15 cellular contexts compared by ENCODE assay signal in the genomic region with DNA sequence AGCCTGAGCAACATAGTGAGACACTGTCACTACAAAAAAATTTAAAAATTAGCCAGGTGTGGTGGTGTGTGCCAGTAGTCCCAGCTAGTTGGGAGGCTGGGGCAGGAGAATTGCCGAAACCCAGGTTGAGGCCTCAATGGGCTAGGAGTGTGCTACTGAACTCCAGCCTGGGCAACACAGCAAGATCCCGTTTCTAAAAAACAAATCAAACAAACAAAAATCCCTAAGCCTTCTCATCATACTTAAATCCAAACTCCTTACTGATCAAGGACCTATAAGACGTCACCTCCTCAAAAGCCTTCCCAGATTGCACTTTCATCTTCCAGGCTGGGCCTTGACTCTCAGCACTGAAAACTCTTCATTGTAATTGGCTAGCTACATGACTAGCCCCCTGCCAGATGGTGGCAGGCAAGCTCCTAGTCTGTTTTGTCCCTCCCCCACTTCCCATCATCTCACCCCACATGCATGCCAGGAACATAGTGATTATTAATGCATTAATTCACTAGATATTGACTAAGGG. TPM values are rescaled to one million over a fixed set of nuclear protein-coding genes. Genes with fewer than 3 reads are reported as not detected.
DNase-seq lines count a peak whose midpoint lies in the region; ATAC-seq and TF ChIP-seq lines count a peak whose summit lies in the region.
"Had no signal": no experiment of that assay in that cellular context is flagged by ENCODE, and none has a peak within 500 bp of the region (broad histone marks: within the 10 kb centered on the region; RNA-seq: fewer than 3 reads in every experiment).

No MANE protein-coding gene starts in this region.

- H3K4me3 ChIP-seq in OCI-LY3 (ENCODE audit: low read length), result no peak overlapping the region
- H3K4me3 ChIP-seq: heart right ventricle had no signal

- TF ChIP-seq CTCF in OCI-LY3 (IDR thresholded peaks at IDR 0.05; ENCODE audit: low read depth, low read length), result peak; percentile 28
- TF ChIP-seq CTCF in GM10248 (IDR thresholded peaks at IDR 0.05; ENCODE audit: control extremely low read depth, extremely low read depth, low read depth, missing control alignments), result no peak

- H3K36me3 Mint-ChIP-seq in activated CD4-positive, alpha-beta memory T cell treated with anti-CD3 and anti-CD28 coated beads for 36 hours, result no peaks in the 10 kb centered on the region
- no peaks in the 10 kb centered on the region for H3K36me3 Mint-ChIP-seq in activated CD4-positive, alpha-beta memory T cell treated with anti-CD3 and anti-CD28 coated beads, Interleukin-2, amount 10 ng/mL, durations not matched to agents 7 days and 5 days (ENCODE audit: low read depth)
- peaks cover 21% of the 10 kb centered on the region for H3K36me3 Mint-ChIP-seq in effector memory CD8-positive, alpha-beta T cell (ENCODE audit: insufficient read depth)
- H3K36me3 Mint-ChIP-seq in stimulated activated effector memory CD8-positive, alpha-beta T cell treated with anti-CD3 and anti-CD28 coated beads, Interleukin-12 subunit alpha, Interleukin-12 subunit beta, amount 100 ng/mL, for 72 hours, result peaks cover 12% of the 10 kb centered on the region

- no peaks in the 10 kb centered on the region for H3K9me3 Mint-ChIP-seq in activated CD4-positive, alpha-beta memory T cell treated with anti-CD3 and anti-CD28 coated beads for 36 hours
- H3K9me3 Mint-ChIP-seq in activated CD4-positive, alpha-beta memory T cell treated with anti-CD3 and anti-CD28 coated beads, Interleukin-2, amount 10 ng/mL, durations not matched to agents 7 days and 5 days, result no peaks in the 10 kb centered on the region
- H3K9me3 Mint-ChIP-seq in effector memory CD8-positive, alpha-beta T cell, result no peaks in the 10 kb centered on the region
- no peaks in the 10 kb centered on the region for H3K9me3 Mint-ChIP-seq in stimulated activated effector memory CD8-positive, alpha-beta T cell treated with anti-CD3 and anti-CD28 coated beads, Interleukin-12 subunit alpha, Interleukin-12 subunit beta, amount 100 ng/mL, for 72 hours

- no peak overlapping the region for H3K4me2 ChIP-seq in OCI-LY3 (ENCODE audit: low read length)

- H3K4me1 ChIP-seq in OCI-LY3 (ENCODE audit: low read length), result peaks cover 10% of the 10 kb centered on the region

- POLR2A ChIA-PET in activated CD4-positive, alpha-beta memory T cell treated with anti-CD3 and anti-CD28 coated beads for 36 hours (lab: Charles Lee), result interaction anchor here (3.6 kb wide), 1 partner anchor 12 kb away, joined by 36 read pairs; no protein-coding TSS in a partner anchor
- POLR2A ChIA-PET in activated CD4-positive, alpha-beta memory T cell treated with anti-CD3 and anti-CD28 coated beads, Interleukin-2, amount 10 ng/mL, durations not matched to agents 7 days and 5 days (lab: Charles Lee), result interaction anchor here (1.1 to 5.4 kb wide), 4 partner anchors 12 to 74 kb away, joined by 3 to 66 read pairs (median 6); no protein-coding TSS in a partner anchor
- POLR2A ChIA-PET in GM10248 (lab: Yijun Ruan, JAX), result interaction anchor here (1.1 to 4.4 kb wide), 2 partner anchors 19 to 63 kb away, joined by 3 to 37 read pairs; no protein-coding TSS in a partner anchor

- CTCF ChIA-PET in activated CD4-positive, alpha-beta memory T cell treated with anti-CD3 and anti-CD28 coated beads for 36 hours (lab: Charles Lee), result interaction anchor here (1.3 kb wide), 1 partner anchor 9 kb away, joined by 3 read pairs; no protein-coding TSS in a partner anchor
- CTCF ChIA-PET in activated CD4-positive, alpha-beta memory T cell treated with anti-CD3 and anti-CD28 coated beads, Interleukin-2, amount 10 ng/mL, durations not matched to agents 7 days and 5 days (lab: Charles Lee), result interaction anchor here (0.5 to 6.1 kb wide), 7 partner anchors 11 to 128 kb away, joined by 3 to 190 read pairs (median 3); no protein-coding TSS in a partner anchor
- CTCF ChIA-PET in GM10248 (lab: Yijun Ruan, JAX), result interaction anchor here (1.2 to 1.8 kb wide), 5 partner anchors 10 to 218 kb away, joined by 3 to 7 read pairs (median 3); no protein-coding TSS in a partner anchor

- peak; percentile 16 for DNase-seq in activated CD4-positive, alpha-beta memory T cell treated with anti-CD3 and anti-CD28 coated beads for 36 hours
- DNase-seq in activated CD4-positive, alpha-beta memory T cell treated with anti-CD3 and anti-CD28 coated beads, Interleukin-2, amount 10 ng/mL, durations not matched to agents 7 days and 5 days, result no peak
- DNase-seq in effector memory CD8-positive, alpha-beta T cell, result no peak
- no peak for DNase-seq in stimulated activated effector memory CD8-positive, alpha-beta T cell treated with anti-CD3 and anti-CD28 coated beads, Interleukin-12 subunit alpha, Interleukin-12 subunit beta, amount 100 ng/mL, for 72 hours (ENCODE audit: low spot score in 2 of 2)
- DNase-seq in stimulated activated CD4-positive, alpha-beta T cell treated with anti-CD3 and anti-CD28 coated beads, Interleukin-4, amount 100 ng/mL, for 4 hours, result no peak
- DNase-seq in GM10248 (ENCODE audit: extremely low spot score) (no peak), islet precursor cell (no peak)
- DNase-seq: activated CD8-positive, alpha-beta memory T cell treated with anti-CD3 and anti-CD28 coated beads, Interleukin-2, amount 50 U/mL, for 48 hours; C1 segment of cervical spinal cord; cerebellar nuclear complex; heart right ventricle; naive B cell; NCI-H1417 treated with DMSO at 0.1 percent for 48 hours; SHP77 had no signal

- peaks cover 10% of the 10 kb centered on the region for H3K27me3 ChIP-seq in OCI-LY3 (ENCODE audit: low read depth, low read length)

- no peaks in the 10 kb centered on the region for H3K36me3 ChIP-seq in OCI-LY3 (replicated peaks; ENCODE audit: low read depth, low read length)
- H3K36me3 ChIP-seq: heart right ventricle had no signal

- no peak for ATAC-seq in effector memory CD8-positive, alpha-beta T cell (replicated peaks)
- ATAC-seq in stimulated activated effector memory CD8-positive, alpha-beta T cell treated with anti-CD3 and anti-CD28 coated beads, Interleukin-12 subunit alpha, Interleukin-12 subunit beta, amount 100 ng/mL, for 72 hours, result no peak
- ATAC-seq: heart right ventricle had no signal

- no peak overlapping the region for H3K27ac ChIP-seq in OCI-LY3 (ENCODE audit: low read length)
- H3K27ac ChIP-seq: heart right ventricle had no signal

- intact Hi-C loops in activated CD4-positive, alpha-beta memory T cell treated with anti-CD3 and anti-CD28 coated beads for 36 hours (cut with micrococcal nuclease), result no loop called here

- no peaks in the 10 kb centered on the region for H3K79me2 ChIP-seq in OCI-LY3 (ENCODE audit: low read length)

- H2AFZ ChIP-seq in OCI-LY3 (ENCODE audit: low read depth, low read length), result no peak overlapping the region

- H4K20me1 ChIP-seq in OCI-LY3 (ENCODE audit: insufficient read depth, low read length), result no peaks in the 10 kb centered on the region

- H3K4me1 Mint-ChIP-seq in activated CD4-positive, alpha-beta memory T cell treated with anti-CD3 and anti-CD28 coated beads for 36 hours (ENCODE audit: low read depth), result peaks cover 29% of the 10 kb centered on the region
- H3K4me1 Mint-ChIP-seq in activated CD4-positive, alpha-beta memory T cell treated with anti-CD3 and anti-CD28 coated beads, Interleukin-2, amount 10 ng/mL, durations not matched to agents 7 days and 5 days, result peaks cover 43% of the 10 kb centered on the region
- H3K4me1 Mint-ChIP-seq in effector memory CD8-positive, alpha-beta T cell (ENCODE audit: low read depth in 2 of 2), result peaks cover 25 to 28% of the 10 kb centered on the region in 2 donors
- peaks cover 41% of the 10 kb centered on the region for H3K4me1 Mint-ChIP-seq in stimulated activated effector memory CD8-positive, alpha-beta T cell treated with anti-CD3 and anti-CD28 coated beads, Interleukin-12 subunit alpha, Interleukin-12 subunit beta, amount 100 ng/mL, for 72 hours

- H3K9ac ChIP-seq in OCI-LY3 (ENCODE audit: low read length), result no peak overlapping the region

- peaks cover 9% of the 10 kb centered on the region for H3K27me3 Mint-ChIP-seq in activated CD4-positive, alpha-beta memory T cell treated with anti-CD3 and anti-CD28 coated beads for 36 hours
- peaks cover 13% of the 10 kb centered on the region for H3K27me3 Mint-ChIP-seq in activated CD4-positive, alpha-beta memory T cell treated with anti-CD3 and anti-CD28 coated beads, Interleukin-2, amount 10 ng/mL, durations not matched to agents 7 days and 5 days
- H3K27me3 Mint-ChIP-seq in effector memory CD8-positive, alpha-beta T cell, result peaks cover 9 to 10% of the 10 kb centered on the region in 2 donors

- no peak overlapping the region for H3K4me3 Mint-ChIP-seq in activated CD4-positive, alpha-beta memory T cell treated with anti-CD3 and anti-CD28 coated beads for 36 hours
- H3K4me3 Mint-ChIP-seq in activated CD4-positive, alpha-beta memory T cell treated with anti-CD3 and anti-CD28 coated beads, Interleukin-2, amount 10 ng/mL, durations not matched to agents 7 days and 5 days, result no peak overlapping the region
- peak overlapping the region; percentile 37 to 93 for H3K4me3 Mint-ChIP-seq in effector memory CD8-positive, alpha-beta T cell
- H3K4me3 Mint-ChIP-seq in stimulated activated effector memory CD8-positive, alpha-beta T cell treated with anti-CD3 and anti-CD28 coated beads, Interleukin-12 subunit alpha, Interleukin-12 subunit beta, amount 100 ng/mL, for 72 hours, result peak overlapping the region; percentile 97

- no peaks in the 10 kb centered on the region for H3K9me3 ChIP-seq in OCI-LY3 (ENCODE audit: insufficient read depth, low read length)
- H3K9me3 ChIP-seq: heart right ventricle had no signal

- peak overlapping the region; percentile 61 for H3K27ac Mint-ChIP-seq in activated CD4-positive, alpha-beta memory T cell treated with anti-CD3 and anti-CD28 coated beads for 36 hours
- H3K27ac Mint-ChIP-seq in activated CD4-positive, alpha-beta memory T cell treated with anti-CD3 and anti-CD28 coated beads, Interleukin-2, amount 10 ng/mL, durations not matched to agents 7 days and 5 days, result no peak overlapping the region
- no peak overlapping the region for H3K27ac Mint-ChIP-seq in effector memory CD8-positive, alpha-beta T cell
- H3K27ac Mint-ChIP-seq in stimulated activated effector memory CD8-positive, alpha-beta T cell treated with anti-CD3 and anti-CD28 coated beads, Interleukin-12 subunit alpha, Interleukin-12 subunit beta, amount 100 ng/mL, for 72 hours, result peak overlapping the region; percentile 99

RNA-seq across cellular contexts. Expression of gene NANOS3, which starts 17.5 kb away (rescaled TPM):
- 1 to 10 TPM; 1.1 to 2.7 TPM for total RNA-seq in activated CD4-positive, alpha-beta memory T cell treated with anti-CD3 and anti-CD28 coated beads for 36 hours
- under 1 TPM; 0.65 to 0.95 TPM for total RNA-seq in activated CD4-positive, alpha-beta memory T cell treated with anti-CD3 and anti-CD28 coated beads, Interleukin-2, amount 10 ng/mL, durations not matched to agents 7 days and 5 days

RNA-seq across cellular contexts. Expression of gene BRME1, which starts 46.5 kb away (rescaled TPM):
- total RNA-seq in activated CD4-positive, alpha-beta memory T cell treated with anti-CD3 and anti-CD28 coated beads for 36 hours, result 1 to 10 TPM; 7.7 to 9.0 TPM
- total RNA-seq in activated CD4-positive, alpha-beta memory T cell treated with anti-CD3 and anti-CD28 coated beads, Interleukin-2, amount 10 ng/mL, durations not matched to agents 7 days and 5 days, result 1 to 10 TPM; 3.8 to 4.4 TPM

RNA-seq across cellular contexts. Expression of gene CC2D1A, which starts 46.6 kb away (rescaled TPM):
- total RNA-seq in activated CD4-positive, alpha-beta memory T cell treated with anti-CD3 and anti-CD28 coated beads for 36 hours, result 10 to 100 TPM; 25.8 to 31.0 TPM
- 10 to 100 TPM; 30.6 to 32.7 TPM for total RNA-seq in activated CD4-positive, alpha-beta memory T cell treated with anti-CD3 and anti-CD28 coated beads, Interleukin-2, amount 10 ng/mL, durations not matched to agents 7 days and 5 days

Comparison
In these comparisons a context has a peak if more than half of its experiments do, and no peak if none do; other contexts are left out.
1. H3K27ac Mint-ChIP-seq: peak in activated CD4-positive, alpha-beta memory T cell treated with anti-CD3 and anti-CD28 coated beads for 36 hours (single experiment) and stimulated activated effector memory CD8-positive, alpha-beta T cell treated with anti-CD3 and anti-CD28 coated beads, Interleukin-12 subunit alpha, Interleukin-12 subunit beta, amount 100 ng/mL, for 72 hours (single experiment); none in activated CD4-positive, alpha-beta memory T cell treated with anti-CD3 and anti-CD28 coated beads, Interleukin-2, amount 10 ng/mL, durations not matched to agents 7 days and 5 days (single experiment) and effector memory CD8-positive, alpha-beta T cell (0 of 2).
2. H3K4me3 Mint-ChIP-seq: peak in effector memory CD8-positive, alpha-beta T cell (2 of 2) and stimulated activated effector memory CD8-positive, alpha-beta T cell treated with anti-CD3 and anti-CD28 coated beads, Interleukin-12 subunit alpha, Interleukin-12 subunit beta, amount 100 ng/mL, for 72 hours (single experiment); none in activated CD4-positive, alpha-beta memory T cell treated with anti-CD3 and anti-CD28 coated beads for 36 hours (single experiment) and activated CD4-positive, alpha-beta memory T cell treated with anti-CD3 and anti-CD28 coated beads, Interleukin-2, amount 10 ng/mL, durations not matched to agents 7 days and 5 days (single experiment).